17 cellular contexts compared by ENCODE assay signal in genomic region chr14:24876996-24877395, GRCh38.
DNase-seq lines count a peak whose midpoint lies in the region; ATAC-seq, FAIRE-seq and TF ChIP-seq lines count a peak whose summit lies in the region.
"Had no signal": no experiment of that assay in that cellular context is flagged by ENCODE, and none has a peak within 500 bp of the region (broad histone marks: within the 10 kb centered on the region; RNA-seq: fewer than 3 reads in every experiment).

No MANE protein-coding gene starts in this region.

- H3K4me3 Mint-ChIP-seq in neural crest cell: peak overlapping the region; percentile 1
- H3K4me3 Mint-ChIP-seq: CD8-positive, alpha-beta T cell had no signal

- no peak overlapping the region for H3K27ac ChIP-seq in BLaER1 treated with 17β-estradiol and CSF1 and Interleukin-3, amounts not matched to agents 10 nM and 100 nM
- peak overlapping the region; percentile 91 for H3K27ac ChIP-seq in caudate nucleus (ENCODE audit: low read depth, low read length)

- FAIRE-seq in RCC 7860 (lab: Jason Lieb, UNC): no peak
- FAIRE-seq: A204.1, D721Med had no signal

- DNase-seq in caudate nucleus (lab: John Stamatoyannopoulos, UW) (peak in 2 of 61 donors; percentile 6 to 60), globus pallidus (ENCODE audit: low spot score) (peak; percentile 91), neural crest cell (ENCODE audit: low read depth, low spot score) (no peak), RCC 7860 (ENCODE audit: low spot score) (no peak), GOT3 (lab: John Stamatoyannopoulos, UW) (no peak)
- DNase-seq: CD8-positive, alpha-beta T cell; HCEC 1CT; MM.1S; NCI-H1092 treated with DMSO at 0.1 percent for 48 hours; NCI-H510A; NCI-H748 treated with DMSO at 0.1 percent for 48 hours; PC-3 had no signal

- peak overlapping the region; percentile 90 for H3K27ac Mint-ChIP-seq in neural crest cell (ENCODE audit: unreplicated experiment)
- H3K27ac Mint-ChIP-seq: CD8-positive, alpha-beta T cell had no signal

- no peaks in the 10 kb centered on the region for H4K20me1 ChIP-seq in BLaER1 treated with 17β-estradiol and CSF1 and Interleukin-3, amounts not matched to agents 10 nM and 100 nM

- H3K9me3 Mint-ChIP-seq in neural crest cell: no peaks in the 10 kb centered on the region
- H3K9me3 Mint-ChIP-seq: CD8-positive, alpha-beta T cell had no signal

- peaks cover 0 to 24% (median 14%) of the 10 kb centered on the region in 10 experiments; a peak in 14 of 20 replicates for H3K4me1 ChIP-seq in BLaER1 treated with 17β-estradiol and CSF1 and Interleukin-3, amounts not matched to agents 10 nM and 100 nM

- peaks cover 0 to 4% (median 0%) of the 10 kb centered on the region in 11 experiments; a peak in 3 of 22 replicates for H3K9me3 ChIP-seq in BLaER1 treated with 17β-estradiol and CSF1 and Interleukin-3, amounts not matched to agents 10 nM and 100 nM (replicated peaks in 1 of 11)

- peak overlapping the region in 6 of 11 experiments; percentile 38 to 80 (median 66); a peak in 11 of 22 replicates for H3K4me2 ChIP-seq in BLaER1 treated with 17β-estradiol and CSF1 and Interleukin-3, amounts not matched to agents 10 nM and 100 nM

- H3K27me3 Mint-ChIP-seq in neural crest cell (ENCODE audit: low read depth): no peaks in the 10 kb centered on the region

- peaks cover 46% of the 10 kb centered on the region for H3K4me1 Mint-ChIP-seq in neural crest cell

- no peak overlapping the region for H3K4me3 ChIP-seq in BLaER1 treated with 17β-estradiol and CSF1 and Interleukin-3, amounts not matched to agents 10 nM and 100 nM

- ATAC-seq in HG03565 (IDR thresholded peaks at IDR 0.05; ENCODE audit: unreplicated experiment): no peak
- no peak for ATAC-seq in HG03460 (IDR thresholded peaks at IDR 0.05; ENCODE audit: unreplicated experiment)
- ATAC-seq: CD8-positive, alpha-beta T cell; PC-3 had no signal

- no peaks in the 10 kb centered on the region for H3K36me3 Mint-ChIP-seq in neural crest cell (ENCODE audit: low read depth)
- H3K36me3 Mint-ChIP-seq: CD8-positive, alpha-beta T cell had no signal

- no peaks in the 10 kb centered on the region for H3K36me3 ChIP-seq in BLaER1 treated with 17β-estradiol and CSF1 and Interleukin-3, amounts not matched to agents 10 nM and 100 nM

- H3K27me3 ChIP-seq in BLaER1 treated with 17β-estradiol and CSF1 and Interleukin-3, amounts not matched to agents 10 nM and 100 nM: no peaks in the 10 kb centered on the region

- no peak for TF ChIP-seq CTCF in neural crest cell (conservative IDR thresholded peaks at IDR 0.05)

- H3K9ac ChIP-seq in BLaER1 treated with 17β-estradiol and CSF1 and Interleukin-3, amounts not matched to agents 10 nM and 100 nM: no peak overlapping the region
